Comparison of ENCODE assay signal across 8 cellular contexts in the genomic region with DNA sequence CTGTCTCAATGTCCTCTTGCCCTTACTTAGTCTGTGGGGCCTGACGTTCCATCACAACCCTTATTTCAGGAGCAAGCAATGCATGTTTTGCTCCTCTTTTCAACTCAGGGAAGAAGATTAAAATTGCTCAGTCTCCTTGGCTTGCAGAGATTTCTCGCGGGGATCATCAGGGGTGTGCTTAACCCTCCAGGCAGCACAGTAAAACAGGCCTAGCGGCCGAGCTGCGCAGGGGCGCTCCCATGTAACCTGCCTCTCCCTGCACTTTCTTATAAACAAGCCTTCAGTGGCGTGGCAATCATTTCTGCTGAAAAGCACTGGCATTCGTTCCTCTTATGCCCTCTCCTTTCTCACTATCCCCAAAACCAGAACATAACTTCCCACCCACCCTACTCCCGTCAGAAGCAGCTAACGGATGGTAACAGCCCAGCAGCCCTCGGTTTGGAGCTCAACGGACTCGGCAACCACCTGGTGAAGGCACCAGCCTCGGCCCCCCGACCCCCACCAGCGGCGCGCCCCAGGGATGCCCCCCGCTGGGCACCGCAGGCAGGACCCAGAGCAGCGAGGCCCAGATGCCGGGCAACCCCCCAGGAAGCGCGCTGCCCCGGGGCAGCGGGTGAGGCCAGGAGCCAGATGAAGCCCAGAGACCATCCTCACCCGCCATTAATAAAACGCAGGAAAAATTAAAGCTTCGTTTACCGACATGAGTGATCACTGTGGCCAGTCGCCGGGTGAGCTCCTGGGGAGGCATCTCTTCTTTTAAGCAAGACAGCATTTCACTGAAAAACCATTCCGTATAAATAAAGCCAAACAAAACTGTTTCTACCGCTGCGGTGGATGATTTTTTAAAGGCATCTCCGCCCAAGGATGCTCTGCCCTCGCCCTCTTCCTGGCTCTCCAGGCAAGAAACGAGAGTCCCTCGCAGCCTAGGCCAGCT. TPM values are rescaled to one million over a fixed set of nuclear protein-coding genes. Genes with fewer than 3 reads are reported as not detected.
DNase-seq lines count a peak whose midpoint lies in the region; ATAC-seq, FAIRE-seq and TF ChIP-seq lines count a peak whose summit lies in the region.

No MANE protein-coding gene starts in this region.

- H4K20me1 ChIP-seq in K562 (replicated peaks; ENCODE audit: control insufficient read depth, insufficient read depth, low read length), result no peaks in the 10 kb centered on the region

- peaks cover 49 to 68% (median 56%) of the 10 kb centered on the region in 3 donors for H3K27me3 Mint-ChIP-seq in CD14-positive monocyte (ENCODE audit: low read depth in 3 of 3)

- POLR2A ChIA-PET in K562 (lab: Yijun Ruan, JAX), result interaction anchor here (0.7 to 4.8 kb wide), 6 partner anchors 14 to 433 kb away, joined by 3 to 32 read pairs (median 3); no protein-coding TSS in a partner anchor

- H3K27ac ChIP-seq in K562 (ENCODE audit: extremely low read depth, low read depth, low read length) (no peak overlapping the region), uterus (no peak overlapping the region)

- H3K4me2 ChIP-seq in K562 (ENCODE audit: insufficient read depth, low read length), result peak overlapping the region; percentile 83

- H3K4me3 ChIP-seq in K562, result peak overlapping the region; percentile 88
- peak overlapping the region; percentile 36 to 46 for H3K4me3 ChIP-seq in uterus

- BruUV-seq in K562 (replicated peaks; lab: Mats Ljungman, UMichigan), result TSS peak; percentile 77

- no peak for TF ChIP-seq CTCF in CD14-positive monocyte (IDR thresholded peaks at IDR 0.05)
- no peak for TF ChIP-seq CTCF in K562 (IDR thresholded peaks at IDR 0.05 in 2 of 3, conservative IDR thresholded peaks at IDR 0.05 in 1 of 3; ENCODE audit: insufficient read depth in 2 of 3, low read depth in 1 of 3, low read length in 3 of 3)
- no peak for TF ChIP-seq CTCF in uterus (IDR thresholded peaks at IDR 0.05)

- DNase-seq in CD14-positive monocyte (ENCODE audit: low spot score), result no peak
- no peak for DNase-seq in K562 (ENCODE audit: extremely low read depth in 1 of 4, low spot score in 3 of 4)
- DNase-seq in medulla oblongata (ENCODE audit: extremely low spot score), result peak; percentile 19
- DNase-seq in uterus, result no peak
- DNase-seq in HT-29 (ENCODE audit: low spot score), result no peak
- DNase-seq in middle frontal gyrus (ENCODE audit: extremely low spot score, low spot score), result no peak

- peak overlapping the region; percentile 82 to 96 for H3K4me3 Mint-ChIP-seq in CD14-positive monocyte

- FAIRE-seq in K562 (lab: Jason Lieb, UNC), result no peak

- no peaks in the 10 kb centered on the region for H3K9me3 ChIP-seq in K562 (replicated peaks; ENCODE audit: control insufficient read depth, insufficient read depth, low read depth, low read length)
- no peaks in the 10 kb centered on the region for H3K9me3 ChIP-seq in uterus

- H3K36me3 ChIP-seq in K562 (ENCODE audit: control insufficient read depth, insufficient read depth, low read length), result no peaks in the 10 kb centered on the region
- H3K36me3 ChIP-seq in uterus, result no peaks in the 10 kb centered on the region

- peaks cover 17% of the 10 kb centered on the region for H3K4me1 Mint-ChIP-seq in CD14-positive monocyte

- TF ChIP-seq POLR2A in K562 (conservative IDR thresholded peaks at IDR 0.05), result no peak
- no peak for TF ChIP-seq POLR2A in uterus (IDR thresholded peaks at IDR 0.05)

- H3K9me3 Mint-ChIP-seq in CD14-positive monocyte, result peaks cover 0 to 25% (median 4%) of the 10 kb centered on the region in 7 donors

- intact Hi-C loops in CD14-positive monocyte (cut with micrococcal nuclease), result no loop called here
- intact Hi-C loops in K562 (cut with micrococcal nuclease), result no loop called here
- intact Hi-C loops in uterus (cut with DNase I; ENCODE audit: low total_unique reads), result no loop called here

- in situ Hi-C loops in K562 (cut with MboI), result no loop called here

- peak overlapping the region in 1 of 7 donors; percentile 30 for H3K27ac Mint-ChIP-seq in CD14-positive monocyte

- no peak for TF ChIP-seq EP300 in K562 (IDR thresholded peaks at IDR 0.05; ENCODE audit: low read length)

- H2AFZ ChIP-seq in K562 (ENCODE audit: low read depth, low read length), result peak overlapping the region; percentile 94

- 66% methylated on average over 28 of the region's 40 CpGs for WGBS in K562 (ENCODE audit: insufficient coverage, low coverage, missing lambda C conversion rate)

- ATAC-seq in HG03175 (IDR thresholded peaks at IDR 0.05; ENCODE audit: unreplicated experiment) (peak; percentile 23), K562 (no peak), GM21515 (IDR thresholded peaks at IDR 0.05; ENCODE audit: unreplicated experiment) (no peak)

- peak overlapping the region; percentile 67 to 93; a peak in 3 of 4 replicates for H3K9ac ChIP-seq in K562 (ENCODE audit: insufficient read depth in 1 of 2, low read depth in 2 of 2, low read length in 2 of 2)

- CTCF ChIA-PET in K562 (lab: Yijun Ruan, JAX; ENCODE audit: low intra/inter-chr PET ratio), result no interaction called here

- H3K4me1 ChIP-seq in K562 (replicated peaks in 1 of 2; ENCODE audit: control insufficient read depth in 2 of 2, insufficient read depth in 2 of 2, low read length in 2 of 2) (peaks cover 8 to 25% of the 10 kb centered on the region in 2 experiments; a peak in 4 of 5 replicates), uterus (no peaks in the 10 kb centered on the region)

- TF ChIP-seq RAD21 in K562 (CRISPR knock-in tag; conservative IDR thresholded peaks at IDR 0.05 in 1 of 2, IDR thresholded peaks at IDR 0.05 in 1 of 2), result no peak

- H3K27me3 ChIP-seq in K562 (ENCODE audit: control insufficient read depth in 2 of 2, insufficient read depth in 2 of 2, low read length in 2 of 2) (no peaks in the 10 kb centered on the region), uterus (no peaks in the 10 kb centered on the region)

- no peaks in the 10 kb centered on the region for H3K9me1 ChIP-seq in K562 (ENCODE audit: control insufficient read depth, insufficient read depth, low read length)

- peaks cover 2 to 6% of the 10 kb centered on the region in 2 donors for H3K36me3 Mint-ChIP-seq in CD14-positive monocyte

- H3K79me2 ChIP-seq in K562 (ENCODE audit: control insufficient read depth, insufficient read depth, low read length), result peaks cover 2% of the 10 kb centered on the region; the same call in 2 of the 3 replicates

TF ChIP-seq in K562, 482 proteins besides CTCF, POLR2A, EP300 and RAD21 (continues in another document):
- TF ChIP-seq, protein P1, sequence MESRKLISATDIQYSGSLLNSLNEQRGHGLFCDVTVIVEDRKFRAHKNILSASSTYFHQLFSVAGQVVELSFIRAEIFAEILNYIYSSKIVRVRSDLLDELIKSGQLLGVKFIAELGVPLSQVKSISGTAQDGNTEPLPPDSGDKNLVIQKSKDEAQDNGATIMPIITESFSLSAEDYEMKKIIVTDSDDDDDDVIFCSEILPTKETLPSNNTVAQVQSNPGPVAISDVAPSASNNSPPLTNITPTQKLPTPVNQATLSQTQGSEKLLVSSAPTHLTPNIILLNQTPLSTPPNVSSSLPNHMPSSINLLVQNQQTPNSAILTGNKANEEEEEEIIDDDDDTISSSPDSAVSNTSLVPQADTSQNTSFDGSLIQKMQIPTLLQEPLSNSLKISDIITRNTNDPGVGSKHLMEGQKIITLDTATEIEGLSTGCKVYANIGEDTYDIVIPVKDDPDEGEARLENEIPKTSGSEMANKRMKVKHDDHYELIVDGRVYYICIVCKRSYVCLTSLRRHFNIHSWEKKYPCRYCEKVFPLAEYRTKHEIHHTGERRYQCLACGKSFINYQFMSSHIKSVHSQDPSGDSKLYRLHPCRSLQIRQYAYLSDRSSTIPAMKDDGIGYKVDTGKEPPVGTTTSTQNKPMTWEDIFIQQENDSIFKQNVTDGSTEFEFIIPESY (CRISPR knock-in tag; IDR thresholded peaks at IDR 0.05), result peak; percentile 88

RNA-seq across cellular contexts. Expression of a gene that starts 0.9 kb away (rescaled TPM):
- under 1 TPM in 1 of 2 donors, not detected in 1; 0.13 TPM for polyA plus RNA-seq in CD14-positive monocyte
- total RNA-seq in K562 (2011; cell fraction: chromatin; rRNA removed; ENCODE audit: low replicate concordance), result 13.3 and 24.4 TPM in 2 replicates
- total RNA-seq in K562 (2011; cell fraction: nucleolus; rRNA removed), result 6.2 and 7.6 TPM in 2 replicates
- 10.5 and 17.4 TPM in 2 replicates for total RNA-seq in K562 (2011; cell fraction: nucleoplasm; rRNA removed)
- 3.0 and 3.3 TPM in 2 replicates for total RNA-seq in K562 (2014; rRNA removed)
- total RNA-seq in K562 (2014; rRNA removed; fragmentation: Illumina TruSeq; extraction: Trizol), result 2.9 and 3.4 TPM in 2 replicates
- total RNA-seq in K562 (2015; rRNA removed; fragmentation: Illumina TruSeq; extraction: Trizol), result 3.0 TPM in 2 replicates
- total RNA-seq in K562 (2021), result 2.1 and 3.2 TPM in 2 replicates
- 4.1 and 4.9 TPM in 2 replicates for polyA plus RNA-seq in K562 (2011; rRNA removed)
- 0.98 and 1.7 TPM in 2 replicates for polyA plus RNA-seq in K562 (2011; cell fraction: cytosol; rRNA removed)
- 10.3 and 11.7 TPM in 2 replicates for polyA plus RNA-seq in K562 (2011; cell fraction: nucleus; rRNA removed)
- 1.8 and 5.4 TPM in 2 replicates for polyA plus RNA-seq in K562 (2012)
- 1.7 and 1.9 TPM in 2 replicates for polyA plus RNA-seq in K562 (2014; fragmentation: Illumina TruSeq; extraction: Trizol)
- under 1 TPM; 0.56 to 0.96 TPM for polyA plus RNA-seq in K562 (2014; fragmentation: Nextera tagmentation; extraction: Ambion mirVana)
- 3.9 and 4.2 TPM in 2 replicates for polyA plus RNA-seq in K562 (2014; rRNA removed)
- 5.9 and 7.3 TPM in 2 replicates for polyA minus RNA-seq in K562 (2011; rRNA and poly(A)+ RNA removed)
- polyA minus RNA-seq in K562 (2011; cell fraction: cytosol; rRNA and poly(A)+ RNA removed), result 3.1 and 5.7 TPM in 2 replicates
- 6.2 and 8.6 TPM in 2 replicates for polyA minus RNA-seq in K562 (2011; cell fraction: nucleus; rRNA and poly(A)+ RNA removed)
- 1 to 10 TPM in 3 of 4 donors, under 1 TPM in 1; 0.59 to 4.1 (median 1.7) TPM for total RNA-seq in uterus
- 0.05 TPM in 1 of 2 replicates, not detected in the other for total RNA-seq in HT-29 (2014; rRNA removed; shearing (Covaris generic))
